ENCODE assay signal across 1 cellular context in the genomic region with DNA sequence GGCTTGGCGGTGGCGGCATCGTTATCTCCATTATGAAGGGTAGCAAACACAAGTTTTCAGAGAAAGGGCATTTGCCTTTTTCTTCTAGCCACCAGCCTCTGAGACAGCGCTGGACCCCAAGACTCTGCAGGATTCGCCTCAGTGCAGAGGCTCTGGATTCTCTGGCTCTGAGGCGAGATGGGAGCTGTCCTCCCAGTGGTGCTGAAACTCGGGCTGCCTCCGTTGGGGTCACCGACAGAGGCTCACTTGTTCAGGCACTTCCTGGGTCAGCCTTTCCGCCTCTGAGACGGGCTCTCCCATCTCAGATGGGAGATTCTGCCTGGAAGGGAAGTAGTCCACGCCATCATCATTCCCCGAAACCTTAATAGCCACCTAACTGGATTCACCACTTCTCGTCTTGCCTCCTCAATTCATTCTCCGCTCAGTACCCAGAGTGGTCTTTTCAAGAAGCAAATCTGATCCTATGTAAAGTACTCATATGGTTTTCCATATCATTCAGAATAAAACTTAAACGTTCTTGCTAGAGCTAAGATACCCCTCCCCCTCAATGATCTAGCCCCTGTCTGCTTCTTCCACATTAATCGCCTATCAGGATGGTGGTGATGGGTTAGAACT.
A peak's percentile ranks its signal among the peaks of the same experiment; 100 is the strongest.
TF ChIP-seq lines count a peak whose summit lies in the region.

No MANE protein-coding gene starts in this region.

TF ChIP-seq in HepG2, 621 proteins besides CTCF, POLR2A, EP300 and RAD21 (continued from another document and continues in another):
- TF ChIP-seq, protein P1, sequence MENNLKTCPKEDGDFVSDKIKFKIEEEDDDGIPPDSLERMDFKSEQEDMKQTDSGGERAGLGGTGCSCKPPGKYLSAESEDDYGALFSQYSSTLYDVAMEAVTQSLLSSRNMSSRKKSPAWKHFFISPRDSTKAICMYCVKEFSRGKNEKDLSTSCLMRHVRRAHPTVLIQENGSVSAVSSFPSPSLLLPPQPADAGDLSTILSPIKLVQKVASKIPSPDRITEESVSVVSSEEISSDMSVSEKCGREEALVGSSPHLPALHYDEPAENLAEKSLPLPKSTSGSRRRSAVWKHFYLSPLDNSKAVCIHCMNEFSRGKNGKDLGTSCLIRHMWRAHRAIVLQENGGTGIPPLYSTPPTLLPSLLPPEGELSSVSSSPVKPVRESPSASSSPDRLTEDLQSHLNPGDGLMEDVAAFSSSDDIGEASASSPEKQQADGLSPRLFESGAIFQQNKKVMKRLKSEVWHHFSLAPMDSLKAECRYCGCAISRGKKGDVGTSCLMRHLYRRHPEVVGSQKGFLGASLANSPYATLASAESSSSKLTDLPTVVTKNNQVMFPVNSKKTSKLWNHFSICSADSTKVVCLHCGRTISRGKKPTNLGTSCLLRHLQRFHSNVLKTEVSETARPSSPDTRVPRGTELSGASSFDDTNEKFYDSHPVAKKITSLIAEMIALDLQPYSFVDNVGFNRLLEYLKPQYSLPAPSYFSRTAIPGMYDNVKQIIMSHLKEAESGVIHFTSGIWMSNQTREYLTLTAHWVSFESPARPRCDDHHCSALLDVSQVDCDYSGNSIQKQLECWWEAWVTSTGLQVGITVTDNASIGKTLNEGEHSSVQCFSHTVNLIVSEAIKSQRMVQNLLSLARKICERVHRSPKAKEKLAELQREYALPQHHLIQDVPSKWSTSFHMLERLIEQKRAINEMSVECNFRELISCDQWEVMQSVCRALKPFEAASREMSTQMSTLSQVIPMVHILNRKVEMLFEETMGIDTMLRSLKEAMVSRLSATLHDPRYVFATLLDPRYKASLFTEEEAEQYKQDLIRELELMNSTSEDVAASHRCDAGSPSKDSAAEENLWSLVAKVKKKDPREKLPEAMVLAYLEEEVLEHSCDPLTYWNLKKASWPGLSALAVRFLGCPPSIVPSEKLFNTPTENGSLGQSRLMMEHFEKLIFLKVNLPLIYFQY (CRISPR knock-in tag; IDR thresholded peaks at IDR 0.05; ENCODE audit: borderline replicate concordance) = peak; percentile 33; the same call in 1 of the 2 replicates
- TF ChIP-seq SAP130 (CRISPR knock-in tag; IDR thresholded peaks at IDR 0.05; ENCODE audit: low read depth) (peak; percentile 41; the same call in 1 of the 2 replicates), ZNF44 (CRISPR knock-in tag; IDR thresholded peaks at IDR 0.05) (no peak), ZNF816 (CRISPR knock-in tag; IDR thresholded peaks at IDR 0.05; ENCODE audit: borderline replicate concordance) (no peak), HCFC1 (IDR thresholded peaks at IDR 0.05; ENCODE audit: low read depth, low read length) (no peak), MBNL3 (CRISPR knock-in tag; conservative IDR thresholded peaks at IDR 0.05) (no peak), ZZZ3 (CRISPR knock-in tag; IDR thresholded peaks at IDR 0.05; ENCODE audit: borderline replicate concordance) (no peak), TBL1XR1 (IDR thresholded peaks at IDR 0.05; ENCODE audit: borderline replicate concordance, low read length, partially characterized antibody) (no peak), ZNF441 (CRISPR knock-in tag; IDR thresholded peaks at IDR 0.05; ENCODE audit: borderline replicate concordance) (peak; percentile 33; the same call in 1 of the 2 replicates), MXD4 (CRISPR knock-in tag; IDR thresholded peaks at IDR 0.05) (peak; percentile 30; the same call in 1 of the 2 replicates), SOX13 (IDR thresholded peaks at IDR 0.05) (no peak), SOX13 (CRISPR knock-in tag; conservative IDR thresholded peaks at IDR 0.05 in 1 of 2, IDR thresholded peaks at IDR 0.05 in 1 of 2) (no peak), KLF11 (CRISPR knock-in tag; IDR thresholded peaks at IDR 0.05) (0 out of 2 replicates have a peak, but pooled peaks have one; percentile 47), BORCS8-MEF2B (CRISPR knock-in tag; IDR thresholded peaks at IDR 0.05) (peak; percentile 73; the same call in 1 of the 2 replicates), IKZF4 (CRISPR knock-in tag; IDR thresholded peaks at IDR 0.05; ENCODE audit: borderline replicate concordance, low read depth, not compliant biosample characterization) (no peak), ELF4 (CRISPR knock-in tag; IDR thresholded peaks at IDR 0.05; ENCODE audit: borderline replicate concordance) (no peak), SATB2 (CRISPR knock-in tag; IDR thresholded peaks at IDR 0.05) (0 out of 2 replicates have a peak, but pooled peaks have one; percentile 51), ONECUT2 (CRISPR knock-in tag; IDR thresholded peaks at IDR 0.05) (0 out of 2 replicates have a peak, but pooled peaks have one; percentile 15), ASH2L (IDR thresholded peaks at IDR 0.05; ENCODE audit: insufficient read length, low read depth, low read length) (no peak), KDM6A (CRISPR knock-in tag; IDR thresholded peaks at IDR 0.05; ENCODE audit: low read depth) (no peak), XBP1 (CRISPR knock-in tag; IDR thresholded peaks at IDR 0.05) (0 out of 2 replicates have a peak, but pooled peaks have one; percentile 51), KDM2A (CRISPR knock-in tag; IDR thresholded peaks at IDR 0.05; ENCODE audit: borderline replicate concordance, low read depth) (peak; percentile 35; the same call in 1 of the 2 replicates), FOXA3 (CRISPR knock-in tag; IDR thresholded peaks at IDR 0.05) (0 out of 2 replicates have a peak, but pooled peaks have one; percentile 18), ZNF850 (CRISPR knock-in tag; conservative IDR thresholded peaks at IDR 0.05) (no peak), BRCA1 (CRISPR knock-in tag; IDR thresholded peaks at IDR 0.05) (0 out of 2 replicates have a peak, but pooled peaks have one; percentile 67), NCOA5 (CRISPR knock-in tag; IDR thresholded peaks at IDR 0.05) (no peak), ZNF331 (CRISPR knock-in tag; IDR thresholded peaks at IDR 0.05) (peak; percentile 54; the same call in 1 of the 2 replicates), ZNF563 (CRISPR knock-in tag; IDR thresholded peaks at IDR 0.05) (no peak; the same call in 1 of the 2 replicates), ZNF883 (CRISPR knock-in tag; IDR thresholded peaks at IDR 0.05; ENCODE audit: not compliant biosample characterization) (no peak), ZNF768 (CRISPR knock-in tag; IDR thresholded peaks at IDR 0.05) (peak; percentile 42; the same call in 1 of the 2 replicates), EHMT2 (IDR thresholded peaks at IDR 0.05; ENCODE audit: borderline replicate concordance, low read depth, low read length) (peak; percentile 95), TRIM24 (CRISPR knock-in tag; IDR thresholded peaks at IDR 0.05) (no peak), ZBTB7A (CRISPR knock-in tag; IDR thresholded peaks at IDR 0.05) (no peak), ZNF615 (CRISPR knock-in tag; IDR thresholded peaks at IDR 0.05; ENCODE audit: borderline replicate concordance) (no peak), ZNF83 (CRISPR knock-in tag; IDR thresholded peaks at IDR 0.05; ENCODE audit: borderline replicate concordance) (no peak), ELF3 (CRISPR knock-in tag; IDR thresholded peaks at IDR 0.05) (0 out of 2 replicates have a peak, but pooled peaks have one; percentile 38), NCOA1 (CRISPR knock-in tag; IDR thresholded peaks at IDR 0.05) (no peak), NR2F2 (IDR thresholded peaks at IDR 0.05; ENCODE audit: borderline replicate concordance, low read depth) (no peak), GATA4 (IDR thresholded peaks at IDR 0.05; ENCODE audit: borderline replicate concordance, low read depth) (no peak)
- TF ChIP-seq, protein P2, sequence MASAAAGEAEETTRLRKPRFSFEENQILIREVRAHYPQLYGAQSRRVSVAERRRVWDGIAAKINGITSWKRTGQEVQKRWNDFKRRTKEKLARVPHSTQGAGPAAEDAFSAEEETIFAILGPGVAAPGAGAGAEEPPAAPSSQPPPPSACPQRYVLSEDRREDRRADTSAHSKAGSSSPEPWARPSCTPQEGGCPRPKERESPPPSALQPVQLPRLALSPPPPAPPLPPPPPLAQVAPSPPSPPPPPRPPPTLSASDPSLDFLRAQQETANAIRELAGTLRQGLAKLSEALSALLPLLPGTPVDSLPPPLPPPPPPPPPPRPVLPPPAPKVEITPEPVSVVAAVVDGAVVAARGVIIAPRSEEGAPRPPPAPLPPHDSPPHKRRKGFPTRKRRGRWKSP (CRISPR knock-in tag; IDR thresholded peaks at IDR 0.05) = no peak
- TF ChIP-seq, protein P3, sequence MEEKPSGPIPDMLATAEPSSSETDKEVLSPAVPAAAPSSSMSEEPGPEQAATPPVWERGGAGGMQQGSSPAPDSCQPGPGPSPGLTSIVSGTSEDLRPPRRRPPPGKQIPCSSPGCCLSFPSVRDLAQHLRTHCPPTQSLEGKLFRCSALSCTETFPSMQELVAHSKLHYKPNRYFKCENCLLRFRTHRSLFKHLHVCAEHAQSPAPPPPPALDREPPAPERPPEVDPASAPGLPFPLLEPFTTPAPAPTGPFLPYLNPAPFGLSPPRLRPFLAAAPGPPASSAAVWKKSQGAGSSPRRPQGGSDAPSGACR (CRISPR knock-in tag; IDR thresholded peaks at IDR 0.05) = no peak
- TF ChIP-seq, protein P4, sequence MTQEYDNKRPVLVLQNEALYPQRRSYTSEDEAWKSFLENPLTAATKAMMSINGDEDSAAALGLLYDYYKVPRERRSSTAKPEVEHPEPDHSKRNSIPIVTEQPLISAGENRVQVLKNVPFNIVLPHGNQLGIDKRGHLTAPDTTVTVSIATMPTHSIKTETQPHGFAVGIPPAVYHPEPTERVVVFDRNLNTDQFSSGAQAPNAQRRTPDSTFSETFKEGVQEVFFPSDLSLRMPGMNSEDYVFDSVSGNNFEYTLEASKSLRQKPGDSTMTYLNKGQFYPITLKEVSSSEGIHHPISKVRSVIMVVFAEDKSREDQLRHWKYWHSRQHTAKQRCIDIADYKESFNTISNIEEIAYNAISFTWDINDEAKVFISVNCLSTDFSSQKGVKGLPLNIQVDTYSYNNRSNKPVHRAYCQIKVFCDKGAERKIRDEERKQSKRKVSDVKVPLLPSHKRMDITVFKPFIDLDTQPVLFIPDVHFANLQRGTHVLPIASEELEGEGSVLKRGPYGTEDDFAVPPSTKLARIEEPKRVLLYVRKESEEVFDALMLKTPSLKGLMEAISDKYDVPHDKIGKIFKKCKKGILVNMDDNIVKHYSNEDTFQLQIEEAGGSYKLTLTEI (CRISPR knock-in tag; conservative IDR thresholded peaks at IDR 0.05) = no peak
- TF ChIP-seq, protein P5, sequence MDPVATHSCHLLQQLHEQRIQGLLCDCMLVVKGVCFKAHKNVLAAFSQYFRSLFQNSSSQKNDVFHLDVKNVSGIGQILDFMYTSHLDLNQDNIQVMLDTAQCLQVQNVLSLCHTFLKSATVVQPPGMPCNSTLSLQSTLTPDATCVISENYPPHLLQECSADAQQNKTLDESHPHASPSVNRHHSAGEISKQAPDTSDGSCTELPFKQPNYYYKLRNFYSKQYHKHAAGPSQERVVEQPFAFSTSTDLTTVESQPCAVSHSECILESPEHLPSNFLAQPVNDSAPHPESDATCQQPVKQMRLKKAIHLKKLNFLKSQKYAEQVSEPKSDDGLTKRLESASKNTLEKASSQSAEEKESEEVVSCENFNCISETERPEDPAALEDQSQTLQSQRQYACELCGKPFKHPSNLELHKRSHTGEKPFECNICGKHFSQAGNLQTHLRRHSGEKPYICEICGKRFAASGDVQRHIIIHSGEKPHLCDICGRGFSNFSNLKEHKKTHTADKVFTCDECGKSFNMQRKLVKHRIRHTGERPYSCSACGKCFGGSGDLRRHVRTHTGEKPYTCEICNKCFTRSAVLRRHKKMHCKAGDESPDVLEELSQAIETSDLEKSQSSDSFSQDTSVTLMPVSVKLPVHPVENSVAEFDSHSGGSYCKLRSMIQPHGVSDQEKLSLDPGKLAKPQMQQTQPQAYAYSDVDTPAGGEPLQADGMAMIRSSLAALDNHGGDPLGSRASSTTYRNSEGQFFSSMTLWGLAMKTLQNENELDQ (CRISPR knock-in tag; IDR thresholded peaks at IDR 0.05; ENCODE audit: borderline replicate concordance) = peak; percentile 53; the same call in 1 of the 2 replicates
- TF ChIP-seq, protein P6, sequence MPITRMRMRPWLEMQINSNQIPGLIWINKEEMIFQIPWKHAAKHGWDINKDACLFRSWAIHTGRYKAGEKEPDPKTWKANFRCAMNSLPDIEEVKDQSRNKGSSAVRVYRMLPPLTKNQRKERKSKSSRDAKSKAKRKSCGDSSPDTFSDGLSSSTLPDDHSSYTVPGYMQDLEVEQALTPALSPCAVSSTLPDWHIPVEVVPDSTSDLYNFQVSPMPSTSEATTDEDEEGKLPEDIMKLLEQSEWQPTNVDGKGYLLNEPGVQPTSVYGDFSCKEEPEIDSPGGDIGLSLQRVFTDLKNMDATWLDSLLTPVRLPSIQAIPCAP (CRISPR knock-in tag; IDR thresholded peaks at IDR 0.05; ENCODE audit: low read depth) = no peak
- TF ChIP-seq, protein P7, sequence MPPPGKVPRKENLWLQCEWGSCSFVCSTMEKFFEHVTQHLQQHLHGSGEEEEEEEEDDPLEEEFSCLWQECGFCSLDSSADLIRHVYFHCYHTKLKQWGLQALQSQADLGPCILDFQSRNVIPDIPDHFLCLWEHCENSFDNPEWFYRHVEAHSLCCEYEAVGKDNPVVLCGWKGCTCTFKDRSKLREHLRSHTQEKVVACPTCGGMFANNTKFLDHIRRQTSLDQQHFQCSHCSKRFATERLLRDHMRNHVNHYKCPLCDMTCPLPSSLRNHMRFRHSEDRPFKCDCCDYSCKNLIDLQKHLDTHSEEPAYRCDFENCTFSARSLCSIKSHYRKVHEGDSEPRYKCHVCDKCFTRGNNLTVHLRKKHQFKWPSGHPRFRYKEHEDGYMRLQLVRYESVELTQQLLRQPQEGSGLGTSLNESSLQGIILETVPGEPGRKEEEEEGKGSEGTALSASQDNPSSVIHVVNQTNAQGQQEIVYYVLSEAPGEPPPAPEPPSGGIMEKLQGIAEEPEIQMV (CRISPR knock-in tag; IDR thresholded peaks at IDR 0.05; ENCODE audit: low read depth) = no peak
- TF ChIP-seq, protein P8, sequence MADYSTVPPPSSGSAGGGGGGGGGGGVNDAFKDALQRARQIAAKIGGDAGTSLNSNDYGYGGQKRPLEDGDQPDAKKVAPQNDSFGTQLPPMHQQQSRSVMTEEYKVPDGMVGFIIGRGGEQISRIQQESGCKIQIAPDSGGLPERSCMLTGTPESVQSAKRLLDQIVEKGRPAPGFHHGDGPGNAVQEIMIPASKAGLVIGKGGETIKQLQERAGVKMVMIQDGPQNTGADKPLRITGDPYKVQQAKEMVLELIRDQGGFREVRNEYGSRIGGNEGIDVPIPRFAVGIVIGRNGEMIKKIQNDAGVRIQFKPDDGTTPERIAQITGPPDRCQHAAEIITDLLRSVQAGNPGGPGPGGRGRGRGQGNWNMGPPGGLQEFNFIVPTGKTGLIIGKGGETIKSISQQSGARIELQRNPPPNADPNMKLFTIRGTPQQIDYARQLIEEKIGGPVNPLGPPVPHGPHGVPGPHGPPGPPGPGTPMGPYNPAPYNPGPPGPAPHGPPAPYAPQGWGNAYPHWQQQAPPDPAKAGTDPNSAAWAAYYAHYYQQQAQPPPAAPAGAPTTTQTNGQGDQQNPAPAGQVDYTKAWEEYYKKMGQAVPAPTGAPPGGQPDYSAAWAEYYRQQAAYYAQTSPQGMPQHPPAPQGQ (CRISPR knock-in tag; IDR thresholded peaks at IDR 0.05; ENCODE audit: borderline replicate concordance) = no peak
- TF ChIP-seq, protein P9, sequence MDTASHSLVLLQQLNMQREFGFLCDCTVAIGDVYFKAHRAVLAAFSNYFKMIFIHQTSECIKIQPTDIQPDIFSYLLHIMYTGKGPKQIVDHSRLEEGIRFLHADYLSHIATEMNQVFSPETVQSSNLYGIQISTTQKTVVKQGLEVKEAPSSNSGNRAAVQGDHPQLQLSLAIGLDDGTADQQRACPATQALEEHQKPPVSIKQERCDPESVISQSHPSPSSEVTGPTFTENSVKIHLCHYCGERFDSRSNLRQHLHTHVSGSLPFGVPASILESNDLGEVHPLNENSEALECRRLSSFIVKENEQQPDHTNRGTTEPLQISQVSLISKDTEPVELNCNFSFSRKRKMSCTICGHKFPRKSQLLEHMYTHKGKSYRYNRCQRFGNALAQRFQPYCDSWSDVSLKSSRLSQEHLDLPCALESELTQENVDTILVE (CRISPR knock-in tag; IDR thresholded peaks at IDR 0.05) = 0 out of 2 replicates have a peak, but pooled peaks have one; percentile 47
